16 cellular contexts compared by ENCODE assay signal in genomic region chr10:58641708-58642107, GRCh38.
DNase-seq lines count a peak whose midpoint lies in the region; ATAC-seq and TF ChIP-seq lines count a peak whose summit lies in the region.
"Had no signal": no experiment of that assay in that cellular context is flagged by ENCODE, and none has a peak within 500 bp of the region (broad histone marks: within the 10 kb centered on the region; RNA-seq: fewer than 3 reads in every experiment).

No MANE protein-coding gene starts in this region.

- WGBS in esophagus muscularis mucosa: 49% methylated on average over 2 of the region's 2 CpGs

- H3K4me1 ChIP-seq in RWPE2 (ENCODE audit: insufficient read depth, poor library complexity, severe bottlenecking): peaks cover 34% of the 10 kb centered on the region
- H3K4me1 ChIP-seq in esophagus muscularis mucosa: peaks cover 7 to 70% (median 60%) of the 10 kb centered on the region in 4 donors
- peaks cover 71% of the 10 kb centered on the region for H3K4me1 ChIP-seq in osteoblast (ENCODE audit: insufficient read depth, low read length)

- H2AFZ ChIP-seq in osteoblast (ENCODE audit: low read length): no peak overlapping the region

- intact Hi-C loops in esophagus muscularis mucosa (cut with DNase I): loop anchor here (10.0 kb wide), 1 partner anchor 63 kb away; no protein-coding TSS in a partner anchor

- peaks cover 64% of the 10 kb centered on the region for H3K79me2 ChIP-seq in osteoblast (ENCODE audit: insufficient read depth, low read length)

- TF ChIP-seq POLR2A in esophagus muscularis mucosa (IDR thresholded peaks at IDR 0.05; ENCODE audit: low read depth): no peak

- H3K9me3 ChIP-seq in RWPE2 (ENCODE audit: severe bottlenecking) (no peaks in the 10 kb centered on the region), esophagus muscularis mucosa (no peaks in the 10 kb centered on the region), osteoblast (ENCODE audit: low read depth, low read length) (no peaks in the 10 kb centered on the region)
- H3K9me3 ChIP-seq: tibial nerve had no signal

- DNase-seq in Daoy (ENCODE audit: low read depth) (peak; percentile 40), RWPE2 (ENCODE audit: low spot score) (no peak), esophagus muscularis mucosa (ENCODE audit: extremely low spot score) (no peak), osteoblast (ENCODE audit: insufficient read length, low spot score, missing footprints) (no peak), DMS53 (lab: John Stamatoyannopoulos, UW) (no peak), GM13976 (ENCODE audit: low spot score) (no peak)
- DNase-seq: DMS153; erythroblast; midbrain; NCI-H1930; stimulated activated CD4-positive, alpha-beta T cell treated with anti-CD3 and anti-CD28 coated beads, Interleukin-1b, Interleukin-23, amount 100 ng/mL, for 48 hours; stimulated activated CD8-positive, alpha-beta memory T cell treated with anti-CD3 and anti-CD28 coated beads, Interleukin-4, amount 100 ng/mL, for 48 hours had no signal

- peak overlapping the region; percentile 82 for H3K27ac ChIP-seq in RWPE2 (ENCODE audit: poor library complexity, severe bottlenecking)
- H3K27ac ChIP-seq in esophagus muscularis mucosa (replicated peaks in 1 of 4): peak overlapping the region; percentile 54 to 75 (median 62)
- H3K27ac ChIP-seq in osteoblast (ENCODE audit: low read depth, low read length): peak overlapping the region; percentile 91
- H3K27ac ChIP-seq: KMS-11 had no signal

- peak overlapping the region; percentile 14 for H3K4me2 ChIP-seq in osteoblast (ENCODE audit: insufficient read depth, low read length)
- H3K4me2 ChIP-seq: KMS-11 had no signal

- H3K4me3 ChIP-seq in RWPE2 (ENCODE audit: severe bottlenecking) (no peak overlapping the region), esophagus muscularis mucosa (no peak overlapping the region), osteoblast (ENCODE audit: insufficient read depth, low read length) (no peak overlapping the region)

- H3K27me3 ChIP-seq in RWPE2 (ENCODE audit: insufficient read depth, poor library complexity, severe bottlenecking): no peaks in the 10 kb centered on the region
- H3K27me3 ChIP-seq in esophagus muscularis mucosa: no peaks in the 10 kb centered on the region
- H3K27me3 ChIP-seq in osteoblast (ENCODE audit: insufficient read depth, low read length): no peaks in the 10 kb centered on the region
- H3K27me3 ChIP-seq: tibial nerve had no signal

- H3K36me3 ChIP-seq in RWPE2 (ENCODE audit: low read depth) (no peaks in the 10 kb centered on the region), esophagus muscularis mucosa (no peaks in the 10 kb centered on the region), osteoblast (ENCODE audit: insufficient read depth, low read length) (no peaks in the 10 kb centered on the region)
- H3K36me3 ChIP-seq: tibial nerve had no signal

- no peaks in the 10 kb centered on the region for H4K20me1 ChIP-seq in osteoblast (ENCODE audit: insufficient read depth, low read length)

- in situ Hi-C loops in GM13976 (cut with MboI; ENCODE audit: low sequenced_read_pairs, unreplicated experiment): no loop called here

- TF ChIP-seq EP300 in esophagus muscularis mucosa (IDR thresholded peaks at IDR 0.05): no peak

- peak; percentile 63; the same call in 2 of the 3 replicates for ATAC-seq in RWPE2 (ENCODE audit: low read depth)
- ATAC-seq in GM21447 (IDR thresholded peaks at IDR 0.05; ENCODE audit: unreplicated experiment): no peak
- ATAC-seq in GM18907 (IDR thresholded peaks at IDR 0.05; ENCODE audit: unreplicated experiment): no peak

- TF ChIP-seq CTCF in RWPE2 (IDR thresholded peaks at IDR 0.05; ENCODE audit: poor library complexity, severe bottlenecking): no peak
- no peak for TF ChIP-seq CTCF in esophagus muscularis mucosa (IDR thresholded peaks at IDR 0.05)
- no peak for TF ChIP-seq CTCF in osteoblast (IDR thresholded peaks at IDR 0.05; ENCODE audit: extremely low read depth, low read depth, low read length)
- TF ChIP-seq CTCF in GM13976 (IDR thresholded peaks at IDR 0.05; ENCODE audit: borderline replicate concordance, control extremely low read depth, extremely low read depth, insufficient read depth, missing control alignments): no peak
